Comparison of ENCODE assay signal across 8 cellular contexts in the genomic region with DNA sequence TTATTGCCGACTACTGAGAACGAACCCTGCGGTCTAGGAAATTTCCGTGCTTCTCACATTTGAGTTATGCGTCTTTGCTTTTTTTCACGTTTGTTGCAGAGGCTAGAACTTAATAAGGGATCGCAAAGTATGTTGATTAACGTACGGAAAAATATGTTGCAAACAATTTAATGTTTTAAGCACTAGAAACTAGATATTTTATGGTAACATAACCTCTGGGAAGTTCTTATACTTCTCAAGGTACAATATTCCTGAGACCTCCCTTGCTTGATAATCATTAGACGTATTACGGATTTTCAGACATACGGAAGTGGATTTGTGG. TPM values are rescaled to one million over a fixed set of nuclear protein-coding genes. Genes with fewer than 3 reads are reported as not detected.
DNase-seq lines count a peak whose midpoint lies in the region; ATAC-seq, FAIRE-seq and TF ChIP-seq lines count a peak whose summit lies in the region.

No MANE protein-coding gene starts in this region.

- no peaks in the 10 kb centered on the region for H3K36me3 Mint-ChIP-seq in T-helper 2 cell treated with Interferon-gamma antibody and Interleukin-4, amounts not matched to agents 5 μg/mL and 100 μg/mL, for 36 hours (ENCODE audit: low read depth)

- H3K9me3 ChIP-seq in ES-I3 (ENCODE audit: control insufficient read depth, insufficient read depth, low read length), result no peaks in the 10 kb centered on the region
- H3K9me3 ChIP-seq in pancreas, result no peaks in the 10 kb centered on the region

- H3K36me3 ChIP-seq in ES-I3 (ENCODE audit: insufficient read depth, low read length) (no peaks in the 10 kb centered on the region), pancreas (no peaks in the 10 kb centered on the region)

- in situ Hi-C loops in GM13976 (cut with MboI; ENCODE audit: low sequenced_read_pairs, unreplicated experiment), result no loop called here

- H3K27me3 ChIP-seq in pancreas, result no peaks in the 10 kb centered on the region

- no peak for ATAC-seq in pancreas
- ATAC-seq in HG03457 (IDR thresholded peaks at IDR 0.05; ENCODE audit: unreplicated experiment), result no peak
- ATAC-seq in HG03196 (IDR thresholded peaks at IDR 0.05; ENCODE audit: unreplicated experiment), result no peak

- H3K27me3 Mint-ChIP-seq in T-helper 2 cell treated with Interferon-gamma antibody and Interleukin-4, amounts not matched to agents 5 μg/mL and 100 μg/mL, for 36 hours (ENCODE audit: low read depth), result peaks cover 62% of the 10 kb centered on the region

- peak overlapping the region; percentile 87 to 97 (median 92) for H3K27ac ChIP-seq in pancreas

- H3K9ac ChIP-seq in ES-I3 (ENCODE audit: low read depth, low read length), result peak overlapping the region; percentile 90

- intact Hi-C loops in pancreas (cut with DNase I), result no loop called here

- peak overlapping the region; percentile 70 for H3K4me3 Mint-ChIP-seq in T-helper 2 cell treated with Interferon-gamma antibody and Interleukin-4, amounts not matched to agents 5 μg/mL and 100 μg/mL, for 36 hours

- no peak overlapping the region for H3K27ac Mint-ChIP-seq in T-helper 2 cell treated with Interferon-gamma antibody and Interleukin-4, amounts not matched to agents 5 μg/mL and 100 μg/mL, for 36 hours

- H3K4me1 ChIP-seq in ES-I3 (ENCODE audit: insufficient read depth, low read length), result no peaks in the 10 kb centered on the region
- peaks cover 29 to 44% (median 32%) of the 10 kb centered on the region in 3 donors for H3K4me1 ChIP-seq in pancreas

- no peaks in the 10 kb centered on the region for H3K9me3 Mint-ChIP-seq in T-helper 2 cell treated with Interferon-gamma antibody and Interleukin-4, amounts not matched to agents 5 μg/mL and 100 μg/mL, for 36 hours

- H3K4me3 ChIP-seq in fibroblast of mammary gland (ENCODE audit: control insufficient read depth, low read depth, low read length) (peak overlapping the region; percentile 56), pancreas (peak overlapping the region; percentile 41 to 83 (median 66))

- FAIRE-seq in pancreas (lab: Jason Lieb, UNC), result no peak

- peaks cover 8% of the 10 kb centered on the region for H3K4me1 Mint-ChIP-seq in T-helper 2 cell treated with Interferon-gamma antibody and Interleukin-4, amounts not matched to agents 5 μg/mL and 100 μg/mL, for 36 hours (ENCODE audit: low read depth)

- no peak for TF ChIP-seq CTCF in fibroblast of mammary gland (conservative IDR thresholded peaks at IDR 0.05; ENCODE audit: control insufficient read depth, insufficient read depth, low read depth, low read length)
- TF ChIP-seq CTCF in pancreas (IDR thresholded peaks at IDR 0.05), result no peak
- no peak for TF ChIP-seq CTCF in GM13976 (IDR thresholded peaks at IDR 0.05; ENCODE audit: borderline replicate concordance, control extremely low read depth, extremely low read depth, insufficient read depth, missing control alignments)

- no peak for DNase-seq in T-helper 2 cell treated with Interferon-gamma antibody and Interleukin-4, amounts not matched to agents 5 μg/mL and 100 μg/mL, for 36 hours (ENCODE audit: low spot score)
- no peak for DNase-seq in fibroblast of mammary gland (ENCODE audit: low read depth)
- DNase-seq in pancreas, result no peak
- no peak for DNase-seq in GM13976 (ENCODE audit: low spot score)
- DNase-seq in NCI-H2171 treated with DMSO at 0.1 percent for 48 hours (lab: John Stamatoyannopoulos, UW), result no peak

- WGBS in pancreas, 2 donors, result 4 to 7% methylated on average over 12 of the region's 12 CpGs

RNA-seq across cellular contexts. Expression of gene PRDM5, which starts 0.6 kb away (rescaled TPM):
- total RNA-seq in pancreas, result 10 to 100 TPM in 3 of 6 donors, 1 to 10 TPM in 3; 8.9 to 13.2 (median 10.1) TPM
- polyA plus RNA-seq in pancreas, result 1 to 10 TPM; 2.7 to 4.3 TPM
